Comparison of ENCODE assay signal across 1 cellular context in genomic region chr2:218293715-218294429, GRCh38.
TF ChIP-seq lines count a peak whose summit lies in the region.

No MANE protein-coding gene starts in this region.

TF ChIP-seq in HCT116, 20 proteins besides CTCF, POLR2A, EP300 and RAD21 (continued from another document):
- TF ChIP-seq REST (IDR thresholded peaks at IDR 0.05; ENCODE audit: low read depth) (no peak), SIN3A (IDR thresholded peaks at IDR 0.05; ENCODE audit: low read depth) (no peak), POLR2AphosphoS5 (IDR thresholded peaks at IDR 0.05; ENCODE audit: low read depth, low read length) (no peak), YY1 (IDR thresholded peaks at IDR 0.05; ENCODE audit: extremely low read depth, insufficient replicate concordance, low read depth, low read length) (no peak), SP1 (IDR thresholded peaks at IDR 0.05; ENCODE audit: low read depth) (no peak), SRF (IDR thresholded peaks at IDR 0.05; ENCODE audit: low read depth) (no peak), EZH2 (IDR thresholded peaks at IDR 0.05) (no peak)
- TF ChIP-seq, protein P1, sequence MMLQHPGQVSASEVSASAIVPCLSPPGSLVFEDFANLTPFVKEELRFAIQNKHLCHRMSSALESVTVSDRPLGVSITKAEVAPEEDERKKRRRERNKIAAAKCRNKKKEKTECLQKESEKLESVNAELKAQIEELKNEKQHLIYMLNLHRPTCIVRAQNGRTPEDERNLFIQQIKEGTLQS (IDR thresholded peaks at IDR 0.05), result no peak
